ENCODE assay signal across 8 cellular contexts in genomic region chr13:79480954-79481684, GRCh38. TPM values are rescaled to one million over a fixed set of nuclear protein-coding genes. Genes with fewer than 3 reads are reported as not detected.
DNase-seq lines count a peak whose midpoint lies in the region; ATAC-seq and TF ChIP-seq lines count a peak whose summit lies in the region.

NDFIP2 (plus strand) TSS chr13:79481155; CDS start chr13:79481204, 49 bp downstream.

- H3K4me3 Mint-ChIP-seq in activated T-cell treated with anti-CD3 and anti-CD28 coated beads, Interleukin-2, amount 50 U/mL, for 72 hours: peak within 1 kb of the TSS; percentile 85 to 100

- peaks cover 8 to 10% of the 10 kb centered on the region in 2 donors for H3K36me3 Mint-ChIP-seq in activated T-cell treated with anti-CD3 and anti-CD28 coated beads, Interleukin-2, amount 50 U/mL, for 72 hours (ENCODE audit: insufficient read depth in 2 of 2)

- no peaks in the 10 kb centered on the region for H3K27me3 ChIP-seq in Peyer's patch
- H3K27me3 ChIP-seq in esophagus squamous epithelium: no peaks in the 10 kb centered on the region

- peak; percentile 78 for ATAC-seq in GM21619 (IDR thresholded peaks at IDR 0.05; ENCODE audit: unreplicated experiment)
- ATAC-seq in activated T-cell treated with anti-CD3 and anti-CD28 coated beads, Interleukin-2, amount 50 U/mL, for 72 hours (replicated peaks in 1 of 2): peak; percentile 78 to 79

- TF ChIP-seq POLR2A in Peyer's patch (IDR thresholded peaks at IDR 0.05) (peak; percentile 84), esophagus squamous epithelium (IDR thresholded peaks at IDR 0.05) (peak in 3 of 4 donors; percentile 41 to 81 (median 68))

- H3K27me3 Mint-ChIP-seq in activated T-cell treated with anti-CD3 and anti-CD28 coated beads, Interleukin-2, amount 50 U/mL, for 72 hours (ENCODE audit: low read depth): no peaks in the 10 kb centered on the region

- WGBS in esophagus squamous epithelium, 2 donors: 0 to 2% methylated on average over 14 to 16 of the region's 74 CpGs

- no peaks in the 10 kb centered on the region for H3K9me3 ChIP-seq in Peyer's patch
- no peaks in the 10 kb centered on the region for H3K9me3 ChIP-seq in esophagus squamous epithelium

- H3K9me3 Mint-ChIP-seq in activated T-cell treated with anti-CD3 and anti-CD28 coated beads, Interleukin-2, amount 50 U/mL, for 72 hours: no peaks in the 10 kb centered on the region

- H3K4me3 ChIP-seq in Peyer's patch (peak within 1 kb of the TSS; percentile 53 to 76 (median 68)), esophagus squamous epithelium (peak within 1 kb of the TSS; percentile 62 to 90 (median 84))

- DNase-seq in DMS153 treated with DMSO at 0.1 percent for 48 hours (lab: John Stamatoyannopoulos, UW; ENCODE audit: unreplicated experiment) (peak; percentile 86), KBM-7 (peak; percentile 66), Peyer's patch (peak; percentile 58 to 94 (median 92)), esophagus squamous epithelium (lab: John Stamatoyannopoulos, UW) (peak; percentile 11), myocyte (ENCODE audit: low read depth) (peak; percentile 87)
- peak; percentile 92 to 93 for DNase-seq in activated T-cell treated with anti-CD3 and anti-CD28 coated beads, Interleukin-2, amount 50 U/mL, for 72 hours
- peak; percentile 90 to 93 for DNase-seq in stimulated activated CD8-positive, alpha-beta memory T cell treated with anti-CD3 and anti-CD28 coated beads, Interleukin-7, amount 100 ng/mL, for 48 hours (ENCODE audit: extremely low read depth in 1 of 2, low read depth in 1 of 2)

- intact Hi-C loops in esophagus squamous epithelium (cut with DNase I): loop anchor here (5.0 kb wide), 1 partner anchor 861 kb away; the partner anchor contains the start of gene SPRY2

- no peaks in the 10 kb centered on the region for H3K36me3 ChIP-seq in Peyer's patch
- H3K36me3 ChIP-seq in esophagus squamous epithelium: no peaks in the 10 kb centered on the region

- in situ Hi-C loops in KBM-7 (cut with MboI; ENCODE audit: low pct_unique_long_range_greater_than_20kb, low sequenced_read_pairs): no loop called here

- H3K4me1 Mint-ChIP-seq in activated T-cell treated with anti-CD3 and anti-CD28 coated beads, Interleukin-2, amount 50 U/mL, for 72 hours (ENCODE audit: low read depth): peaks cover 66% of the 10 kb centered on the region

- H3K4me1 ChIP-seq in Peyer's patch (peaks cover 0 to 24% (median 2%) of the 10 kb centered on the region in 4 donors), esophagus squamous epithelium (peaks cover 8 to 61% (median 8%) of the 10 kb centered on the region in 3 donors)

- TF ChIP-seq CTCF in Peyer's patch (IDR thresholded peaks at IDR 0.05) (peak in 2 of 6 experiments; percentile 24 to 28), esophagus squamous epithelium (IDR thresholded peaks at IDR 0.05) (no peak)

- H3K27ac ChIP-seq in Peyer's patch: peak within 1 kb of the TSS; percentile 57 to 92 (median 84)
- peak within 1 kb of the TSS; percentile 79 to 94 (median 90) for H3K27ac ChIP-seq in esophagus squamous epithelium

- peak within 1 kb of the TSS; percentile 89 for H3K27ac Mint-ChIP-seq in activated T-cell treated with anti-CD3 and anti-CD28 coated beads, Interleukin-2, amount 50 U/mL, for 72 hours

RNA-seq across cellular contexts. Expression of gene NDFIP2, which starts in this region (rescaled TPM):
- total RNA-seq in Peyer's patch: 100 to 1,000 TPM in 1 of 4 donors, 10 to 100 TPM in 3; 28.1 to 102 (median 59.6) TPM
- 100 to 1,000 TPM; 114 to 124 TPM for total RNA-seq in activated T-cell treated with anti-CD3 and anti-CD28 coated beads, Interleukin-2, amount 50 U/mL, for 72 hours
- 10 to 100 TPM; 37.8 to 81.9 (median 54.8) TPM for total RNA-seq in esophagus squamous epithelium
- total RNA-seq in myocyte: 31.7 and 36.7 TPM in 2 replicates
- 39.7 TPM for polyA plus RNA-seq in myocyte (2012)

Comparison
In these comparisons a context has a peak if more than half of its experiments do, and no peak if none do; other contexts are left out.
1. Peak in every context shown above with its lines: DNase-seq, ATAC-seq, H3K4me3 ChIP-seq and H3K27ac ChIP-seq.
2. DNase-seq: peak in every context shown above with its lines; median percentile 92 in activated T-cell treated with anti-CD3 and anti-CD28 coated beads, Interleukin-2, amount 50 U/mL, for 72 hours; 92 in Peyer's patch; 92 in stimulated activated CD8-positive, alpha-beta memory T cell treated with anti-CD3 and anti-CD28 coated beads, Interleukin-7, amount 100 ng/mL, for 48 hours; 87 in myocyte; 86 in DMS153 treated with DMSO at 0.1 percent for 48 hours; 66 in KBM-7; 11 in esophagus squamous epithelium.